11 cellular contexts compared by ENCODE assay signal in genomic region chr20:50624351-50625016, GRCh38.
DNase-seq lines count a peak whose midpoint lies in the region; ATAC-seq and TF ChIP-seq lines count a peak whose summit lies in the region.
"Had no signal": no experiment of that assay in that cellular context is flagged by ENCODE, and none has a peak within 500 bp of the region (broad histone marks: within the 10 kb centered on the region; RNA-seq: fewer than 3 reads in every experiment).

No MANE protein-coding gene starts in this region.

- no peak for TF ChIP-seq POLR2A in upper lobe of left lung (IDR thresholded peaks at IDR 0.05)

- WGBS in upper lobe of left lung, 2 donors = 64 to 70% methylated on average over 3 to 13 of the region's 18 CpGs

- H3K9me3 Mint-ChIP-seq in activated CD8-positive, alpha-beta memory T cell treated with anti-CD3 and anti-CD28 coated beads, Interleukin-2, amount 10 ng/mL, durations not matched to agents 7 days and 5 days (ENCODE audit: low read depth) = peaks cover 3% of the 10 kb centered on the region

- TF ChIP-seq CTCF in upper lobe of left lung (IDR thresholded peaks at IDR 0.05) = no peak

- peaks cover 5 to 7% (median 6%) of the 10 kb centered on the region in 4 donors for H3K9me3 ChIP-seq in upper lobe of left lung

- H3K4me3 Mint-ChIP-seq in activated CD8-positive, alpha-beta memory T cell treated with anti-CD3 and anti-CD28 coated beads, Interleukin-2, amount 10 ng/mL, durations not matched to agents 7 days and 5 days = no peak overlapping the region

- no peaks in the 10 kb centered on the region for H3K4me1 ChIP-seq in upper lobe of left lung

- H3K4me1 Mint-ChIP-seq in activated CD8-positive, alpha-beta memory T cell treated with anti-CD3 and anti-CD28 coated beads, Interleukin-2, amount 10 ng/mL, durations not matched to agents 7 days and 5 days = no peaks in the 10 kb centered on the region

- peaks cover 2% of the 10 kb centered on the region for H3K36me3 Mint-ChIP-seq in activated CD8-positive, alpha-beta memory T cell treated with anti-CD3 and anti-CD28 coated beads, Interleukin-2, amount 10 ng/mL, durations not matched to agents 7 days and 5 days

- H3K27me3 Mint-ChIP-seq in activated CD8-positive, alpha-beta memory T cell treated with anti-CD3 and anti-CD28 coated beads, Interleukin-2, amount 10 ng/mL, durations not matched to agents 7 days and 5 days = no peaks in the 10 kb centered on the region

- peak; percentile 38 for DNase-seq in NCI-H748 (lab: John Stamatoyannopoulos, UW; ENCODE audit: unreplicated experiment)
- no peak for DNase-seq in NCI-H748 treated with DMSO at 0.1 percent for 48 hours (lab: John Stamatoyannopoulos, UW)
- DNase-seq in NCI-H510A treated with DMSO at 0.1 percent for 48 hours (lab: John Stamatoyannopoulos, UW) = peak; percentile 98
- DNase-seq in upper lobe of left lung = peak; percentile 80 to 85
- no peak for DNase-seq in activated CD8-positive, alpha-beta memory T cell treated with anti-CD3 and anti-CD28 coated beads, Interleukin-2, amount 10 ng/mL, durations not matched to agents 7 days and 5 days
- DNase-seq: activated CD4-positive, alpha-beta T cell treated with anti-CD3 and anti-CD28 coated beads for 48 hours; dermis blood vessel endothelial cell; MG63 had no signal

- H3K4me3 ChIP-seq in upper lobe of left lung = no peak overlapping the region
- H3K4me3 ChIP-seq: MG63 had no signal

- CTCF ChIA-PET in activated CD8-positive, alpha-beta memory T cell treated with anti-CD3 and anti-CD28 coated beads, Interleukin-2, amount 10 ng/mL, durations not matched to agents 7 days and 5 days (lab: Charles Lee) = interaction anchor here (2.2 to 3.1 kb wide), 2 partner anchors 11 to 125 kb away, joined by 13 to 18 read pairs; no protein-coding TSS in a partner anchor

- no peaks in the 10 kb centered on the region for H3K36me3 ChIP-seq in upper lobe of left lung
- H3K36me3 ChIP-seq: MG63 had no signal

- peak; percentile 6 for ATAC-seq in esophagus mucosa
- ATAC-seq in upper lobe of left lung (ENCODE audit: low FRiP score in 2 of 2) = peak; percentile 9 to 70
- ATAC-seq in activated CD8-positive, alpha-beta memory T cell treated with anti-CD3 and anti-CD28 coated beads, Interleukin-2, amount 10 ng/mL, durations not matched to agents 7 days and 5 days = no peak
- no peak for ATAC-seq in HG02571 (IDR thresholded peaks at IDR 0.05; ENCODE audit: unreplicated experiment)
- ATAC-seq in GM18873 (IDR thresholded peaks at IDR 0.05; ENCODE audit: low FRiP score, unreplicated experiment) = no peak

- H3K27me3 ChIP-seq in upper lobe of left lung = no peaks in the 10 kb centered on the region
- H3K27me3 ChIP-seq: MG63 had no signal

- H3K27ac Mint-ChIP-seq in activated CD8-positive, alpha-beta memory T cell treated with anti-CD3 and anti-CD28 coated beads, Interleukin-2, amount 10 ng/mL, durations not matched to agents 7 days and 5 days = no peak overlapping the region

- no peak for TF ChIP-seq EP300 in upper lobe of left lung (IDR thresholded peaks at IDR 0.05)

- no peak overlapping the region for H3K27ac ChIP-seq in upper lobe of left lung

Comparison
In these comparisons a context has a peak if more than half of its experiments do, and no peak if none do; other contexts are left out.
1. DNase-seq: peak in NCI-H748 (single experiment), NCI-H510A treated with DMSO at 0.1 percent for 48 hours (single experiment) and upper lobe of left lung (2 of 2); none in NCI-H748 treated with DMSO at 0.1 percent for 48 hours (single experiment) and activated CD8-positive, alpha-beta memory T cell treated with anti-CD3 and anti-CD28 coated beads, Interleukin-2, amount 10 ng/mL, durations not matched to agents 7 days and 5 days (single experiment).
2. ATAC-seq: peak in esophagus mucosa (single experiment) and upper lobe of left lung (2 of 2); none in activated CD8-positive, alpha-beta memory T cell treated with anti-CD3 and anti-CD28 coated beads, Interleukin-2, amount 10 ng/mL, durations not matched to agents 7 days and 5 days (single experiment), HG02571 (single experiment) and GM18873 (single experiment).